Comparison of ENCODE assay signal across 19 cellular contexts in the genomic region with DNA sequence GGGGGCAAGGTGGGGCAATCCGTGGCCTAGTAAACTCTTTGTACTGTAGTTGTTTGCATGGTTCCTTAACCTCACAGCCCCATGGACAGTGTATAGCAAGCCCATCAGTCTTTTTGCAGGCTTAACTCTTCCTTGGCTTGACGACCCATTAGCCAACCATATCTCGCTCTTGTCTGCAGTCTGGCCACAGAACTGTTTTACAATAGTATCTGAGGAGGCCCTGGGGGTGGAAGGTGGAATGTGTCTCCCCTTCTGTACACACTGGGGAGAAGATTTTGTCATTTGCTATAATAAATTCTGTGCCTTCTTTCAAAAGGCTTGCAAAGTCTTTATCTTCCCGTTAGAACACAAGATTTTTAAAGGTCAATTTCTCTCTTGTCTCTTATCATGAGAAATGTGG.
DNase-seq lines count a peak whose midpoint lies in the region; ATAC-seq and TF ChIP-seq lines count a peak whose summit lies in the region.
"Had no signal": no experiment of that assay in that cellular context is flagged by ENCODE, and none has a peak within 500 bp of the region (broad histone marks: within the 10 kb centered on the region; RNA-seq: fewer than 3 reads in every experiment).

No MANE protein-coding gene starts in this region.

- no peak overlapping the region for H3K4me3 Mint-ChIP-seq in progenitor cell of endocrine pancreas (ENCODE audit: low read depth)
- no peak overlapping the region for H3K4me3 Mint-ChIP-seq in stimulated activated naive B cell treated with anti-CD40 and anti-IgM and Interleukin-4, amounts not matched to agents 10 μg/mL and 1 μg/mL and 100 μg/mL, for 72 hours
- H3K4me3 Mint-ChIP-seq: CD14-positive monocyte; CD4-positive, alpha-beta memory T cell; CD4-positive, CD25-positive, alpha-beta regulatory T cell; CD8-positive, alpha-beta memory T cell had no signal

- no peak overlapping the region for H3K4me3 ChIP-seq in fibroblast of the aortic adventitia (ENCODE audit: low read depth, low read length)
- H3K4me3 ChIP-seq: BLaER1 had no signal

- no peak for ATAC-seq in HG03354 (IDR thresholded peaks at IDR 0.05; ENCODE audit: poor library complexity, severe bottlenecking, unreplicated experiment)
- ATAC-seq in stimulated activated naive B cell treated with anti-CD40 and anti-IgM and Interleukin-4, amounts not matched to agents 10 μg/mL and 1 μg/mL and 100 μg/mL, for 72 hours (replicated peaks): no peak
- no peak for ATAC-seq in HG02885 (IDR thresholded peaks at IDR 0.05; ENCODE audit: poor library complexity, unreplicated experiment)

- DNase-seq in amniotic epithelial cell (ENCODE audit: low read depth): peak; percentile 68
- DNase-seq in fibroblast of the aortic adventitia (ENCODE audit: low read depth): peak; percentile 22
- no peak for DNase-seq in progenitor cell of endocrine pancreas (ENCODE audit: low spot score, unreplicated experiment)
- no peak for DNase-seq in stimulated activated naive B cell treated with anti-CD40 and anti-IgM and Interleukin-4, amounts not matched to agents 10 μg/mL and 1 μg/mL and 100 μg/mL, for 72 hours
- DNase-seq: 8988T; ACHN; BE2C; C1 segment of cervical spinal cord; Calu3; CD4-positive, alpha-beta memory T cell; CD4-positive, CD25-positive, alpha-beta regulatory T cell; CD8-positive, alpha-beta memory T cell; COR-L47; DMS79 treated with DMSO at 0.1 percent for 48 hours; GF-D8 had no signal

- peak overlapping the region; percentile 40 for H3K27ac Mint-ChIP-seq in progenitor cell of endocrine pancreas
- H3K27ac Mint-ChIP-seq in stimulated activated naive B cell treated with anti-CD40 and anti-IgM and Interleukin-4, amounts not matched to agents 10 μg/mL and 1 μg/mL and 100 μg/mL, for 72 hours: no peak overlapping the region
- H3K27ac Mint-ChIP-seq: CD14-positive monocyte; CD4-positive, alpha-beta memory T cell; CD4-positive, CD25-positive, alpha-beta regulatory T cell; CD8-positive, alpha-beta memory T cell had no signal

- H3K9me3 Mint-ChIP-seq in progenitor cell of endocrine pancreas (ENCODE audit: low read depth): no peaks in the 10 kb centered on the region
- no peaks in the 10 kb centered on the region for H3K9me3 Mint-ChIP-seq in stimulated activated naive B cell treated with anti-CD40 and anti-IgM and Interleukin-4, amounts not matched to agents 10 μg/mL and 1 μg/mL and 100 μg/mL, for 72 hours
- H3K9me3 Mint-ChIP-seq: CD14-positive monocyte; CD4-positive, alpha-beta memory T cell; CD8-positive, alpha-beta memory T cell had no signal

- peaks cover 10% of the 10 kb centered on the region for H3K36me3 Mint-ChIP-seq in progenitor cell of endocrine pancreas (ENCODE audit: insufficient read depth)
- no peaks in the 10 kb centered on the region for H3K36me3 Mint-ChIP-seq in stimulated activated naive B cell treated with anti-CD40 and anti-IgM and Interleukin-4, amounts not matched to agents 10 μg/mL and 1 μg/mL and 100 μg/mL, for 72 hours
- H3K36me3 Mint-ChIP-seq: CD14-positive monocyte; CD4-positive, alpha-beta memory T cell; CD4-positive, CD25-positive, alpha-beta regulatory T cell; CD8-positive, alpha-beta memory T cell had no signal

- H3K27me3 Mint-ChIP-seq in progenitor cell of endocrine pancreas: no peaks in the 10 kb centered on the region
- peaks cover 0 to 13% of the 10 kb centered on the region in 2 donors for H3K27me3 Mint-ChIP-seq in stimulated activated naive B cell treated with anti-CD40 and anti-IgM and Interleukin-4, amounts not matched to agents 10 μg/mL and 1 μg/mL and 100 μg/mL, for 72 hours

- no peak for TF ChIP-seq CTCF in fibroblast of the aortic adventitia (IDR thresholded peaks at IDR 0.05; ENCODE audit: insufficient read depth, low read length)
- TF ChIP-seq CTCF in progenitor cell of endocrine pancreas (IDR thresholded peaks at IDR 0.05; ENCODE audit: unreplicated experiment): no peak

- H3K4me1 Mint-ChIP-seq in progenitor cell of endocrine pancreas (ENCODE audit: low read depth): peaks cover 16% of the 10 kb centered on the region
- H3K4me1 Mint-ChIP-seq in stimulated activated naive B cell treated with anti-CD40 and anti-IgM and Interleukin-4, amounts not matched to agents 10 μg/mL and 1 μg/mL and 100 μg/mL, for 72 hours: no peaks in the 10 kb centered on the region
- H3K4me1 Mint-ChIP-seq: CD14-positive monocyte; CD4-positive, alpha-beta memory T cell; CD4-positive, CD25-positive, alpha-beta regulatory T cell; CD8-positive, alpha-beta memory T cell had no signal

Comparison
In these comparisons a context has a peak if more than half of its experiments do, and no peak if none do; other contexts are left out.
1. DNase-seq: peak in amniotic epithelial cell (single experiment) and fibroblast of the aortic adventitia (single experiment); none in progenitor cell of endocrine pancreas (single experiment) and stimulated activated naive B cell treated with anti-CD40 and anti-IgM and Interleukin-4, amounts not matched to agents 10 μg/mL and 1 μg/mL and 100 μg/mL, for 72 hours (single experiment).